In genomic region chr2:96359310-96359709, GRCh38 we compare ENCODE assay signal across 8 cellular contexts. TPM values are rescaled to one million over a fixed set of nuclear protein-coding genes. Genes with fewer than 3 reads are reported as not detected.
A peak's percentile ranks its signal among the peaks of the same experiment; 100 is the strongest.
DNase-seq lines count a peak whose midpoint lies in the region; ATAC-seq and TF ChIP-seq lines count a peak whose summit lies in the region.

No MANE protein-coding gene starts in this region.

- no peaks in the 10 kb centered on the region for H3K9me3 ChIP-seq in DND-41 (ENCODE audit: insufficient read depth, low read length, severe bottlenecking)
- no peaks in the 10 kb centered on the region for H3K9me3 ChIP-seq in lung (ENCODE audit: control insufficient read depth in 2 of 2, insufficient read depth in 1 of 2, low read length in 1 of 2)

- DNase-seq in DND-41, result peak; percentile 47
- peak; percentile 16 for DNase-seq in NCI-H1694 treated with DMSO at 0.1 percent for 48 hours (lab: John Stamatoyannopoulos, UW)
- DNase-seq in activated naive CD4-positive, alpha-beta T cell treated with Interleukin-2 at 50 U/mL for 16 hours, result peak; percentile 29
- no peak for DNase-seq in lung (ENCODE audit: low spot score)
- DNase-seq in NCI-H187 (lab: John Stamatoyannopoulos, UW), result no peak
- DNase-seq in kidney glomerular epithelial cell (lab: John Stamatoyannopoulos, UW), result no peak
- DNase-seq in NCI-H128 (lab: John Stamatoyannopoulos, UW; ENCODE audit: unreplicated experiment), result no peak

- H4K20me1 ChIP-seq in DND-41 (ENCODE audit: insufficient read depth, low read length), result peaks cover 6% of the 10 kb centered on the region; the same call in 1 of the 2 replicates

- peak; percentile 81 for ATAC-seq in DND-41 (ENCODE audit: insufficient read depth, low read depth)
- no peak for ATAC-seq in lung (ENCODE audit: insufficient read depth, low FRiP score)
- no peak for ATAC-seq in HG03135 (IDR thresholded peaks at IDR 0.05; ENCODE audit: unreplicated experiment)

- H3K79me2 ChIP-seq in DND-41 (ENCODE audit: insufficient read depth, low read length), result no peaks in the 10 kb centered on the region

- no peak overlapping the region for H3K4me2 ChIP-seq in DND-41 (ENCODE audit: insufficient read depth, low read length)

- 57 to 69% methylated on average over 2 of the region's 2 CpGs for WGBS in lung, 2 donors

- H3K9ac ChIP-seq in DND-41 (ENCODE audit: low read depth, low read length), result no peak overlapping the region

- TF ChIP-seq CTCF in DND-41 (IDR thresholded peaks at IDR 0.05; ENCODE audit: borderline replicate concordance, extremely low read depth, low read length, poor library complexity, severe bottlenecking) (peak; percentile 65), lung (IDR thresholded peaks at IDR 0.05; ENCODE audit: control extremely low read depth, extremely low read depth) (peak; percentile 1)

- no peak overlapping the region for H3K4me3 ChIP-seq in DND-41 (ENCODE audit: low read depth in 1 of 2, low read length in 2 of 2)
- no peak overlapping the region for H3K4me3 ChIP-seq in lung

- peaks cover 94% of the 10 kb centered on the region for H3K36me3 ChIP-seq in DND-41 (ENCODE audit: insufficient read depth, low read length)
- no peaks in the 10 kb centered on the region for H3K36me3 ChIP-seq in lung (ENCODE audit: control insufficient read depth in 2 of 2, insufficient read depth in 2 of 2, low read length in 2 of 2)

- no peak overlapping the region for H3K27ac ChIP-seq in DND-41 (ENCODE audit: low read length)
- H3K27ac ChIP-seq in lung (ENCODE audit: low read depth in 1 of 2, low read length in 1 of 2), result no peak overlapping the region

- H3K4me1 ChIP-seq in DND-41 (ENCODE audit: insufficient read depth, low read length) (no peaks in the 10 kb centered on the region), lung (ENCODE audit: control insufficient read depth in 2 of 2, insufficient read depth in 2 of 2, low read length in 2 of 2) (peaks cover 0 to 2% of the 10 kb centered on the region in 2 donors)

- H3K27me3 ChIP-seq in DND-41 (ENCODE audit: insufficient read depth, low read length, poor library complexity), result no peaks in the 10 kb centered on the region
- H3K27me3 ChIP-seq in lung (ENCODE audit: control insufficient read depth, insufficient read depth), result no peaks in the 10 kb centered on the region

- H2AFZ ChIP-seq in DND-41 (ENCODE audit: low read depth, low read length), result no peak overlapping the region

RNA-seq across cellular contexts. Expression of gene NCAPH, which starts 23.7 kb away (rescaled TPM):
- 1 to 10 TPM; 1.1 to 4.0 TPM for total RNA-seq in lung
- 1 to 10 TPM; 2.0 to 2.1 TPM for polyA plus RNA-seq in lung

RNA-seq across cellular contexts. Expression of gene ITPRIPL1, which starts 34.2 kb away (rescaled TPM):
- total RNA-seq in lung, result 1 to 10 TPM; 1.9 to 2.2 TPM
- 1 to 10 TPM in 1 of 2 donors, under 1 TPM in 1; 0.33 to 1.1 TPM for polyA plus RNA-seq in lung

RNA-seq across cellular contexts. Expression of gene SNRNP200, which starts 54.0 kb away (rescaled TPM):
- total RNA-seq in lung, result 100 to 1,000 TPM; 102 to 106 TPM
- 10 to 100 TPM; 65.9 to 74.1 TPM for polyA plus RNA-seq in lung

Comparison
In these comparisons a context has a peak if more than half of its experiments do, and no peak if none do; other contexts are left out.
1. DNase-seq: peak in DND-41 (single experiment), NCI-H1694 treated with DMSO at 0.1 percent for 48 hours (single experiment) and activated naive CD4-positive, alpha-beta T cell treated with Interleukin-2 at 50 U/mL for 16 hours (single experiment); none in lung (single experiment), NCI-H187 (0 of 2), kidney glomerular epithelial cell (single experiment) and NCI-H128 (single experiment).